22 cellular contexts compared by ENCODE assay signal in genomic region chrX:130825509-130825908, GRCh38.
"Had no signal": no experiment of that assay in that cellular context is flagged by ENCODE, and none has a peak within 500 bp of the region (broad histone marks: within the 10 kb centered on the region; RNA-seq: fewer than 3 reads in every experiment).

No MANE protein-coding gene starts in this region.

- DNase-seq: dorsolateral prefrontal cortex; effector CD8-positive, alpha-beta T cell; foreskin melanocyte; head of caudate nucleus; left colon; left ventricle myocardium superior; mesenchymal stem cell; midbrain; nucleus accumbens; ovary; small intestine; stimulated activated CD4-positive, alpha-beta T cell treated with anti-CD3 and anti-CD28 coated beads, Interleukin-12 subunit alpha, Interleukin-12 subunit beta, amount 100 ng/mL, for 4 hours; stimulated activated naive CD4-positive, alpha-beta T cell; stomach; substantia nigra; transverse colon had no signal

- ATAC-seq: left colon; left ventricle myocardium superior; natural killer cell treated with Interleukin-12 subunit alpha and Interleukin-12 subunit beta and Interleukin-15 and Interleukin-18, amount 100 ng/mL, for 72 hours had no signal

- H3K4me1 ChIP-seq: neural progenitor cell, right atrium auricular region, stomach, transverse colon had no signal

- H3K9me3 ChIP-seq: ovary, right atrium auricular region, stomach, thoracic aorta, transverse colon had no signal

- H3K4me1 Mint-ChIP-seq: neural progenitor cell had no signal

- H3K27me3 ChIP-seq: hepatocyte, neural progenitor cell, ovary, right atrium auricular region, stomach, transverse colon had no signal

- H3K4me3 ChIP-seq: dorsolateral prefrontal cortex, hepatocyte, lung, neural progenitor cell, ovary, right atrium auricular region, stomach, thoracic aorta, transverse colon had no signal

- H3K4me3 Mint-ChIP-seq: natural killer cell treated with Interleukin-12 subunit alpha and Interleukin-12 subunit beta and Interleukin-15 and Interleukin-18, amount 100 ng/mL, for 72 hours; neural progenitor cell had no signal

- H3K27ac Mint-ChIP-seq: natural killer cell treated with Interleukin-12 subunit alpha and Interleukin-12 subunit beta and Interleukin-15 and Interleukin-18, amount 100 ng/mL, for 72 hours; neural progenitor cell had no signal

- H3K36me3 Mint-ChIP-seq: natural killer cell treated with Interleukin-12 subunit alpha and Interleukin-12 subunit beta and Interleukin-15 and Interleukin-18, amount 100 ng/mL, for 72 hours had no signal

- H3K27ac ChIP-seq: dorsolateral prefrontal cortex, hepatocyte, neural progenitor cell, ovary, right atrium auricular region, stomach, thoracic aorta, transverse colon had no signal
